Comparison of ENCODE assay signal across 8 cellular contexts in genomic region chr1:149848340-149848771, GRCh38. TPM values are rescaled to one million over a fixed set of nuclear protein-coding genes. Genes with fewer than 3 reads are reported as not detected.
DNase-seq lines count a peak whose midpoint lies in the region; ATAC-seq and TF ChIP-seq lines count a peak whose summit lies in the region.

No MANE protein-coding gene starts in this region.

- no peak overlapping the region for H3K23ac ChIP-seq in H9 (ENCODE audit: insufficient read length, low read depth, low read length)

- H3K14ac ChIP-seq in H9 (ENCODE audit: insufficient read depth, low read length) = no peak overlapping the region

- H4K20me1 ChIP-seq in H9 (ENCODE audit: control insufficient read depth, insufficient read depth, insufficient read length) = no peaks in the 10 kb centered on the region

- H4K8ac ChIP-seq in H9 (replicated peaks; ENCODE audit: insufficient read length, low read depth, low read length) = no peak overlapping the region

- no peak overlapping the region for H2AK5ac ChIP-seq in H9 (ENCODE audit: insufficient read length, low read length)

- H3K18ac ChIP-seq in H9 (ENCODE audit: insufficient read length, low read depth, low read length) = no peak overlapping the region

- no peak for TF ChIP-seq POLR2A in uterus (IDR thresholded peaks at IDR 0.05)

- intact Hi-C loops in A673 (cut with micrococcal nuclease; ENCODE audit: unreplicated experiment) = no loop called here
- intact Hi-C loops in uterus (cut with DNase I; ENCODE audit: low total_unique reads) = no loop called here

- H3K56ac ChIP-seq in H9 (ENCODE audit: insufficient read length, low read depth, low read length) = no peak overlapping the region

- no peak overlapping the region for H3K27ac Mint-ChIP-seq in H9
- peak overlapping the region; percentile 93 for H3K27ac Mint-ChIP-seq in activated CD4-positive, alpha-beta memory T cell treated with anti-CD3 and anti-CD28 coated beads, Interleukin-2, amount 10 ng/mL, durations not matched to agents 7 days and 5 days

- no peak overlapping the region for H4K5ac ChIP-seq in H9 (ENCODE audit: insufficient read length, low read depth, low read length)

- H3K27me3 Mint-ChIP-seq in H9 (ENCODE audit: low read depth) = no peaks in the 10 kb centered on the region; the same call in 1 of the 2 replicates
- H3K27me3 Mint-ChIP-seq in activated CD4-positive, alpha-beta memory T cell treated with anti-CD3 and anti-CD28 coated beads, Interleukin-2, amount 10 ng/mL, durations not matched to agents 7 days and 5 days = no peaks in the 10 kb centered on the region

- H2AFZ ChIP-seq in H9 (ENCODE audit: low read length) = no peak overlapping the region

- peak overlapping the region; percentile 80 for H3K27ac ChIP-seq in A673 (ENCODE audit: low read depth, low read length, poor library complexity, severe bottlenecking)
- no peak overlapping the region for H3K27ac ChIP-seq in H9 (ENCODE audit: insufficient read length, low read depth, low read length)
- no peak overlapping the region for H3K27ac ChIP-seq in iPS-20b (ENCODE audit: low read length)
- H3K27ac ChIP-seq in uterus = peak overlapping the region in 1 of 2 donors; percentile 10

- peaks cover 51 to 53% of the 10 kb centered on the region in 2 experiments for H3K4me1 Mint-ChIP-seq in H9
- H3K4me1 Mint-ChIP-seq in activated CD4-positive, alpha-beta memory T cell treated with anti-CD3 and anti-CD28 coated beads, Interleukin-2, amount 10 ng/mL, durations not matched to agents 7 days and 5 days = peaks cover 57% of the 10 kb centered on the region

- BruUV-seq in A673 (replicated peaks; lab: Mats Ljungman, UMichigan) = no TSS peak

- TF ChIP-seq CTCF in A673 (conservative IDR thresholded peaks at IDR 0.05; ENCODE audit: low read depth, low read length) (no peak), H9 (conservative IDR thresholded peaks at IDR 0.05) (no peak), uterus (IDR thresholded peaks at IDR 0.05) (no peak), GM10248 (IDR thresholded peaks at IDR 0.05; ENCODE audit: control extremely low read depth, extremely low read depth, low read depth, missing control alignments) (no peak)

- POLR2A ChIA-PET in A673 (lab: Charles Lee; ENCODE audit: low non-redundant PET) = no interaction called here
- POLR2A ChIA-PET in activated CD4-positive, alpha-beta memory T cell treated with anti-CD3 and anti-CD28 coated beads, Interleukin-2, amount 10 ng/mL, durations not matched to agents 7 days and 5 days (lab: Charles Lee) = interaction anchor here (2.9 kb wide), 1 partner anchor 37 kb away, joined by 180 read pairs; a partner anchor contains a TSS
- POLR2A ChIA-PET in GM10248 (lab: Yijun Ruan, JAX) = interaction anchor here (1.0 kb wide), 1 partner anchor 39 kb away, joined by 4 read pairs; no protein-coding TSS in a partner anchor

- H3K4me2 ChIP-seq in H9 (ENCODE audit: insufficient read depth, insufficient read length, low read length) = peak overlapping the region; percentile 97

- H3K27me3 ChIP-seq in A673 (replicated peaks; ENCODE audit: insufficient read depth, low read depth, low read length, poor library complexity) (no peaks in the 10 kb centered on the region), H9 (ENCODE audit: insufficient read depth, low read length) (no peaks in the 10 kb centered on the region), iPS-20b (ENCODE audit: insufficient read depth, low read length) (no peaks in the 10 kb centered on the region), uterus (no peaks in the 10 kb centered on the region)

- ATAC-seq in GM18861 (IDR thresholded peaks at IDR 0.05; ENCODE audit: unreplicated experiment) = no peak

- H3K9me3 ChIP-seq in A673 (ENCODE audit: low read depth, low read length, poor library complexity, severe bottlenecking) (no peaks in the 10 kb centered on the region), H9 (ENCODE audit: control insufficient read depth, low read depth, low read length) (no peaks in the 10 kb centered on the region), iPS-20b (ENCODE audit: insufficient read depth, low read depth, low read length) (no peaks in the 10 kb centered on the region), uterus (no peaks in the 10 kb centered on the region)

- H3K79me1 ChIP-seq in H9 (ENCODE audit: insufficient read depth, low read depth, low read length, poor library complexity, severe bottlenecking) = peaks cover 3% of the 10 kb centered on the region

- DNase-seq in A673 (ENCODE audit: low spot score) (peak; percentile 52), H9 (no peak), uterus (no peak), GM10248 (ENCODE audit: extremely low spot score) (no peak), nucleus accumbens (lab: John Stamatoyannopoulos, UW) (no peak)
- no peak for DNase-seq in activated CD4-positive, alpha-beta memory T cell treated with anti-CD3 and anti-CD28 coated beads, Interleukin-2, amount 10 ng/mL, durations not matched to agents 7 days and 5 days

- H4K91ac ChIP-seq in H9 (ENCODE audit: insufficient read length, low read depth, low read length) = no peak overlapping the region

- no peaks in the 10 kb centered on the region; a peak in 2 of 7 replicates for H3K36me3 Mint-ChIP-seq in H9 (ENCODE audit: insufficient read depth in 1 of 3, low read depth in 3 of 3)
- H3K36me3 Mint-ChIP-seq in activated CD4-positive, alpha-beta memory T cell treated with anti-CD3 and anti-CD28 coated beads, Interleukin-2, amount 10 ng/mL, durations not matched to agents 7 days and 5 days (ENCODE audit: low read depth) = peaks cover 51% of the 10 kb centered on the region

- H2BK15ac ChIP-seq in H9 (ENCODE audit: low read depth, low read length) = no peak overlapping the region

- H3K23me2 ChIP-seq in H9 (ENCODE audit: insufficient read length, low read depth, low read length, poor library complexity, severe bottlenecking) = peaks cover 5% of the 10 kb centered on the region

- H3K9ac ChIP-seq in H9 (ENCODE audit: extremely low read depth, insufficient read length, low read length) = no peak overlapping the region
- peak overlapping the region; percentile 94; the same call in 1 of the 2 replicates for H3K9ac ChIP-seq in iPS-20b (ENCODE audit: low read depth, low read length)

- H2BK12ac ChIP-seq in H9 (ENCODE audit: insufficient read length, low read depth, low read length) = no peak overlapping the region

- peaks cover 27% of the 10 kb centered on the region for H3K79me2 ChIP-seq in H9 (ENCODE audit: insufficient read depth, low read length)

- no peak overlapping the region for H2BK5ac ChIP-seq in H9 (ENCODE audit: insufficient read length, low read length)

- H3K4me3 Mint-ChIP-seq in H9 = peak overlapping the region; percentile 82 to 92; a peak in 4 of 5 replicates
- H3K4me3 Mint-ChIP-seq in activated CD4-positive, alpha-beta memory T cell treated with anti-CD3 and anti-CD28 coated beads, Interleukin-2, amount 10 ng/mL, durations not matched to agents 7 days and 5 days = peak overlapping the region; percentile 87

- no peak overlapping the region for H3K4ac ChIP-seq in H9 (ENCODE audit: low read depth, low read length)

- no peak overlapping the region for H2BK20ac ChIP-seq in H9 (ENCODE audit: low read depth, low read length, poor library complexity, severe bottlenecking)

- no peaks in the 10 kb centered on the region for H3K9me3 Mint-ChIP-seq in H9
- H3K9me3 Mint-ChIP-seq in activated CD4-positive, alpha-beta memory T cell treated with anti-CD3 and anti-CD28 coated beads, Interleukin-2, amount 10 ng/mL, durations not matched to agents 7 days and 5 days = no peaks in the 10 kb centered on the region

- H3K4me3 ChIP-seq in A673 (ENCODE audit: low read depth, low read length, poor library complexity, severe bottlenecking) = peak overlapping the region; percentile 59
- peak overlapping the region; percentile 88 for H3K4me3 ChIP-seq in iPS-20b (ENCODE audit: low read length)
- no peak overlapping the region for H3K4me3 ChIP-seq in uterus

- H3T11ph ChIP-seq in H9 (ENCODE audit: low read length) = no peak overlapping the region

- H3K4me1 ChIP-seq in A673 (ENCODE audit: insufficient read depth, low read length, poor library complexity, severe bottlenecking) (peaks cover 27% of the 10 kb centered on the region), H9 (ENCODE audit: insufficient read depth, low read length) (peaks cover 6% of the 10 kb centered on the region; the same call in 1 of the 2 replicates), iPS-20b (ENCODE audit: insufficient read depth, low read length) (peaks cover 31% of the 10 kb centered on the region), uterus (peaks cover 0 to 18% of the 10 kb centered on the region in 2 donors)

- no peaks in the 10 kb centered on the region for H3K36me3 ChIP-seq in A673 (ENCODE audit: insufficient read depth, low read length, poor library complexity, severe bottlenecking)
- no peaks in the 10 kb centered on the region for H3K36me3 ChIP-seq in iPS-20b (ENCODE audit: insufficient read depth, low read depth, low read length)
- no peaks in the 10 kb centered on the region for H3K36me3 ChIP-seq in uterus

- H2BK120ac ChIP-seq in H9 (ENCODE audit: low read depth, low read length, poor library complexity, severe bottlenecking) = no peak overlapping the region

- CTCF ChIA-PET in A673 (lab: Charles Lee) (no interaction called here), GM10248 (lab: Yijun Ruan, JAX) (no interaction called here)
- CTCF ChIA-PET in activated CD4-positive, alpha-beta memory T cell treated with anti-CD3 and anti-CD28 coated beads, Interleukin-2, amount 10 ng/mL, durations not matched to agents 7 days and 5 days (lab: Charles Lee) = no interaction called here

- WGBS in H9 (ENCODE audit: extremely low coverage, insufficient read length, low lambda C conversion rate) = no CpG with 5 or more reads among the region's 1 CpG

RNA-seq across cellular contexts. Expression of gene BOLA1, which starts 51.0 kb away (rescaled TPM):
- total RNA-seq in A673 (2021) (15.7 and 18.8 TPM in 2 replicates), H9 (2021) (5.7 and 6.0 TPM in 2 replicates), uterus (10 to 100 TPM in 3 of 4 donors, 1 to 10 TPM in 1; 2.1 to 51.2 (median 15.3) TPM)
- total RNA-seq in activated CD4-positive, alpha-beta memory T cell treated with anti-CD3 and anti-CD28 coated beads, Interleukin-2, amount 10 ng/mL, durations not matched to agents 7 days and 5 days = 10 to 100 TPM; 24.9 to 27.2 TPM

Comparison
In these comparisons a context has a peak if more than half of its experiments do, and no peak if none do; other contexts are left out.
1. H3K4me3 ChIP-seq: peak in A673 (single experiment) and iPS-20b (single experiment); none in uterus (0 of 2).